In genomic region chr16:74991593-74992403, GRCh38 we compare ENCODE assay signal across 1 cellular context.
TF ChIP-seq lines count a peak whose summit lies in the region.

No MANE protein-coding gene starts in this region.

TF ChIP-seq in K562, 482 proteins besides CTCF, POLR2A, EP300 and RAD21 (continued from another document and continues in another):
- TF ChIP-seq RREB1 (CRISPR knock-in tag; IDR thresholded peaks at IDR 0.05) (no peak), ZNF445 (CRISPR knock-in tag; IDR thresholded peaks at IDR 0.05; ENCODE audit: low read depth) (no peak), SAP30 (IDR thresholded peaks at IDR 0.05; ENCODE audit: borderline replicate concordance, insufficient read depth, low read depth, low read length, poor library complexity, severe bottlenecking) (no peak), NRF1 (conservative IDR thresholded peaks at IDR 0.05 in 1 of 2, IDR thresholded peaks at IDR 0.05 in 1 of 2) (no peak), DDX20 (tag; IDR thresholded peaks at IDR 0.05; ENCODE audit: low read depth) (no peak), ZNF609 (CRISPR knock-in tag; IDR thresholded peaks at IDR 0.05; ENCODE audit: borderline replicate concordance) (no peak), CBX5 (IDR thresholded peaks at IDR 0.05; ENCODE audit: borderline replicate concordance, low read depth) (no peak), LCOR (CRISPR knock-in tag; IDR thresholded peaks at IDR 0.05) (no peak), TEAD1 (CRISPR knock-in tag; IDR thresholded peaks at IDR 0.05) (0 out of 4 replicates have a peak, but pooled peaks of 1 of the 2 experiments have one; percentile 39), THRAP3 (IDR thresholded peaks at IDR 0.05; ENCODE audit: borderline replicate concordance) (no peak), SMARCC2 (IDR thresholded peaks at IDR 0.05; ENCODE audit: low read depth) (0 out of 2 replicates have a peak, but pooled peaks have one; percentile 37), MTA2 (IDR thresholded peaks at IDR 0.05; ENCODE audit: low read depth) (peak; percentile 62), ZNF507 (tag; conservative IDR thresholded peaks at IDR 0.05) (no peak), TCF3 (CRISPR knock-in tag; IDR thresholded peaks at IDR 0.05) (peak; percentile 66), SNAPC5 (CRISPR knock-in tag; IDR thresholded peaks at IDR 0.05) (no peak), SLC30A9 (CRISPR knock-in tag; IDR thresholded peaks at IDR 0.05) (no peak), BACH1 (tag; IDR thresholded peaks at IDR 0.05) (no peak), CREB5 (CRISPR knock-in tag; IDR thresholded peaks at IDR 0.05) (no peak), CCNT2 (IDR thresholded peaks at IDR 0.05; ENCODE audit: borderline replicate concordance, extremely low read depth, insufficient read length, low read depth, low read length) (peak; percentile 82), POU5F1 (IDR thresholded peaks at IDR 0.05; ENCODE audit: borderline replicate concordance, low read depth, low read length, partially characterized antibody) (no peak), E2F3 (CRISPR knock-in tag; IDR thresholded peaks at IDR 0.05) (no peak), DMBX1 (CRISPR knock-in tag; IDR thresholded peaks at IDR 0.05; ENCODE audit: borderline replicate concordance) (no peak), EP400 (IDR thresholded peaks at IDR 0.05) (no peak), MXD1 (CRISPR knock-in tag; IDR thresholded peaks at IDR 0.05; ENCODE audit: borderline replicate concordance, poor library complexity, severe bottlenecking) (no peak), HMG20B (CRISPR knock-in tag; IDR thresholded peaks at IDR 0.05) (no peak), ZNF277 (CRISPR knock-in tag; IDR thresholded peaks at IDR 0.05; ENCODE audit: borderline replicate concordance) (no peak), ADNP (tag; IDR thresholded peaks at IDR 0.05) (no peak), SREBF1 (IDR thresholded peaks at IDR 0.05; ENCODE audit: borderline replicate concordance, low read depth, low read length) (no peak), ZHX1 (conservative IDR thresholded peaks at IDR 0.05; ENCODE audit: low read length) (no peak), CREM (IDR thresholded peaks at IDR 0.05; ENCODE audit: low read depth) (no peak), SMC3 (conservative IDR thresholded peaks at IDR 0.05; ENCODE audit: insufficient read depth, low read depth, low read length) (no peak), KLF6 (CRISPR knock-in tag; IDR thresholded peaks at IDR 0.05; ENCODE audit: borderline replicate concordance) (no peak), SOX6 (IDR thresholded peaks at IDR 0.05) (peak; percentile 92), ARID4B (CRISPR knock-in tag; IDR thresholded peaks at IDR 0.05) (no peak), DPF2 (IDR thresholded peaks at IDR 0.05) (peak; percentile 77), SMAD1 (IDR thresholded peaks at IDR 0.05; ENCODE audit: low read depth, low read length, partially characterized antibody) (no peak)
